Comparison of ENCODE assay signal across 24 cellular contexts in the genomic region with DNA sequence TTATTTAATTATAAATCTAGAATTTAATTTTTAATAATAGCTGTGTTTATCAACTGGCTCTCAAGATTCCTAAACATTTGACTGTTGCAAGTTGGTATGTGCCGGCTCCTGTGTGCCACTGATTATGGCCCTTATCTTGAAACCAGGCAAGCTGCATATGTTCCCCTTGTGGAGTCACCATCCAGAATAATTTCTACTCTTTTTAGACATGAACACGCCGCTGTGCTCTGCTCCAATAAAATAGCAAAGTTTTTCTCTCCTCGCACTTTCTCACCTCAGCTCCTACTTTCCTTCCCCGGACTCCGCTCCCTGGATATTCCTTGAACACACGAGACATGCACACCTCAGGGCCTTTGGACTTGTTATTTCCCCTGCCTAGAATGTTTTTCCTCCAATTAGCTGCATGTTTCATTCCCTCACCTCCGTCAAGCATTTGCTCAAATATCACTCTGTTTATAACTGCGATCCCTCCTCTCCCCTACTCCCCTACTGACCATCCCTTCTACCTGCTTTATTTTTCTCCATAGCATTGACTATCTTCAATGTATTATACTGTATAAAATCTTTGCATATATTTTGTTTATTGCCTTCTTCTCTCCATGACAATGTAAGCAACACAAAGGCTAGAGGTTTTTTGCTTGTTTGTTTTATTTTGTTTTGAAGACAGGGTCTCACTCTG. TPM values are rescaled to one million over a fixed set of nuclear protein-coding genes. Genes with fewer than 3 reads are reported as not detected.
"Had no signal": no experiment of that assay in that cellular context is flagged by ENCODE, and none has a peak within 500 bp of the region (broad histone marks: within the 10 kb centered on the region; RNA-seq: fewer than 3 reads in every experiment).

No MANE protein-coding gene starts in this region.

- H3K9me3 ChIP-seq: esophagus squamous epithelium, gastroesophageal sphincter, left lung, prostate gland, suprapubic skin, thyroid gland had no signal

- H3K4me3 ChIP-seq: dorsolateral prefrontal cortex, esophagus squamous epithelium, gastroesophageal sphincter, left lung, lung, prostate gland, skin epidermis, suprapubic skin, thyroid gland had no signal

- H3K27me3 ChIP-seq: dorsolateral prefrontal cortex, esophagus squamous epithelium, gastroesophageal sphincter, left lung, suprapubic skin, thyroid gland had no signal

- H3K27ac ChIP-seq: dorsolateral prefrontal cortex, epithelial cell of prostate, esophagus squamous epithelium, gastroesophageal sphincter, left lung, parathyroid adenoma, prostate gland, skin epidermis, suprapubic skin, thyroid gland had no signal

- ATAC-seq: gastroesophageal sphincter; left lung; sciatic nerve; stimulated activated naive B cell treated with anti-CD40 and anti-IgM and Interleukin-4, amounts not matched to agents 10 μg/mL and 1 μg/mL and 100 μg/mL, for 72 hours had no signal

- H3K36me3 ChIP-seq: esophagus squamous epithelium, gastroesophageal sphincter, left lung, prostate gland, suprapubic skin, thyroid gland had no signal

- DNase-seq: cortex of kidney; dorsolateral prefrontal cortex; effector memory CD4-positive, alpha-beta T cell; esophagus squamous epithelium; foreskin fibroblast; glutamatergic neuron; immature natural killer cell; left lung; mesenchymal stem cell; midbrain; stimulated activated CD4-positive, alpha-beta T cell treated with anti-CD3 and anti-CD28 coated beads, Interleukin-2, amount 100 ng/mL, for 24 hours; stimulated activated CD4-positive, alpha-beta T cell treated with anti-CD3 and anti-CD28 coated beads, Interleukin-4, amount 100 ng/mL, for 4 hours; stimulated activated naive B cell treated with anti-CD40 and anti-IgM and Interleukin-4, amounts not matched to agents 10 μg/mL and 1 μg/mL and 100 μg/mL, for 72 hours; thyroid gland had no signal

- H3K4me1 ChIP-seq: gastroesophageal sphincter, parathyroid adenoma, prostate gland, thyroid gland had no signal

RNA-seq across cellular contexts. Expression of a gene that starts 26.1 kb away (rescaled TPM):
- total RNA-seq: esophagus squamous epithelium, gastroesophageal sphincter, left lung, omental fat pad, renal cortical epithelial cell had no signal
